Comparison of ENCODE assay signal across 17 cellular contexts in the genomic region with DNA sequence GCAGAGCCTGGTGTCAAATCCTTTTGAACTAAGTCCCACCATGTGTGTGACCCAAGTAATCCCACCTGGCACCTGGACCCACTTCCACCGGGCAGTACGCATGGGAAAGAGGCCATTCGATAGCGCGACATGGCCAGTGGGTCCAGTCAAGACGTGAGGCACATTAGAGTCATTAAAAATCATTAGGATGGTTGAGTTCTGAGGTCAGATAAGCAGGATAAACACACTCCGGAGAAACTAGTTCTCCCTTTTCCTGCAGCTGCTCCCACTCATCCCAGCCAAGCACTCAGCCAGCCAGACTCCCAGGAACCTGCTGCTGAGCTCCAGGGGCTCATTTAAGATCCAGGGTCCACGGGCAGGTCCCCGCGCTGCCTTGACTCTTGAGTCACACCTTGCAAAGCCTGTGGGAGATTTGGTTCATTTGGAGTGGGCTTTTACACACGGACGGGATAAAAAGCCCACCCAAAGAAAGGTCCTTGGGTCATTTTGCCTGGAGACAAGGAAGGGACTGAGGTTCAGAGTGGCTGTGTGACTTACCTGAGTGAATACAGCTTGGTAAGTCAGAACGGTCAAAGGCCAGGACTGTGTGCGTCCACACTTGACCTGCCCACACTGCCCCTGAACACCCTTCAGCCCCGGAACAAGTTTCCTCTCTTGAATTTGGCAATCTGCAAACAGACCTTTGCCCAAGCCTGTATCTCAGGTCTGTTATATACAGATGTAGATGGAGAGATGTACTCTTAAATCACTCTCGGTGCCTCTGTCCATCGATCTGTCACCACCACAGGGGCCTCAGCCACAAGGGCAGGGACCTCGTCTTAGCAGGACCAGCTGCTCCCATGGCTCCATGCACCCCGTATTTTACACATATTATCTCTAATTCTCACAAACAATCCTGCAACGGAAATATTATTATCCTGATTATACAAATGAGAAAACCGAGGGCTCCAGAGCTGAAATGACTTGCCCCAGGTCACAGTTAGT.
DNase-seq lines count a peak whose midpoint lies in the region; ATAC-seq and TF ChIP-seq lines count a peak whose summit lies in the region.
"Had no signal": no experiment of that assay in that cellular context is flagged by ENCODE, and none has a peak within 500 bp of the region (broad histone marks: within the 10 kb centered on the region; RNA-seq: fewer than 3 reads in every experiment).

No MANE protein-coding gene starts in this region.

- H3K36me3 ChIP-seq in H7 (replicated peaks; ENCODE audit: control insufficient read depth, insufficient read depth, low read length) = no peaks in the 10 kb centered on the region
- no peaks in the 10 kb centered on the region for H3K36me3 ChIP-seq in esophagus (ENCODE audit: control insufficient read depth in 2 of 2, insufficient read depth in 2 of 2, low read length in 1 of 2)
- no peaks in the 10 kb centered on the region for H3K36me3 ChIP-seq in PC-3 (ENCODE audit: low read depth, low read length)

- no TSS peak for BruUV-seq in PC-3 (replicated peaks; lab: Mats Ljungman, UMichigan)

- no peaks in the 10 kb centered on the region for H3K79me2 ChIP-seq in PC-3 (ENCODE audit: low read length)

- H3K27me3 ChIP-seq in H7 (ENCODE audit: control insufficient read depth, insufficient read depth, low read length) (no peaks in the 10 kb centered on the region), esophagus (ENCODE audit: control insufficient read depth in 1 of 2, insufficient read depth in 2 of 2, low read length in 2 of 2) (no peaks in the 10 kb centered on the region), PC-3 (ENCODE audit: low read length) (peaks cover 54% of the 10 kb centered on the region)

- no peaks in the 10 kb centered on the region for H3K9me2 ChIP-seq in PC-3 (replicated peaks; ENCODE audit: low read length)

- intact Hi-C loops in PC-3 (cut with micrococcal nuclease) = no loop called here

- ATAC-seq in PC-3 = no peak
- ATAC-seq: GM12878, K562 had no signal

- H3K9me3 ChIP-seq in esophagus (ENCODE audit: control insufficient read depth in 2 of 2, insufficient read depth in 1 of 2, low read depth in 1 of 2, low read length in 1 of 2) = no peaks in the 10 kb centered on the region
- no peaks in the 10 kb centered on the region for H3K9me3 ChIP-seq in PC-3 (ENCODE audit: low read length)

- no peaks in the 10 kb centered on the region for H4K20me1 ChIP-seq in PC-3 (ENCODE audit: low read length)

- POLR2A ChIA-PET in PC-3 (lab: Charles Lee; ENCODE audit: unreplicated experiment) = no interaction called here

- CTCF ChIA-PET in PC-3 (lab: Charles Lee) = no interaction called here

- H3K4me2 ChIP-seq in PC-3 (ENCODE audit: low read length) = no peak overlapping the region
- H3K4me2 ChIP-seq: PC-9 had no signal

- H3K4me3 ChIP-seq in H7 (ENCODE audit: insufficient read depth, low read depth, low read length) (no peak overlapping the region), esophagus (ENCODE audit: low read depth in 1 of 2, low read length in 2 of 2) (no peak overlapping the region), PC-3 (ENCODE audit: low read length) (no peak overlapping the region)
- H3K4me3 ChIP-seq: GM12878, K562, PC-9 had no signal

- no peak overlapping the region for H3K9ac ChIP-seq in PC-3 (ENCODE audit: low read length)

- WGBS in esophagus, 2 donors = 63 to 74% methylated on average over 21 of the region's 21 CpGs

- H2AFZ ChIP-seq in PC-3 (ENCODE audit: low read length) = no peak overlapping the region
- H2AFZ ChIP-seq: PC-9 had no signal

- peak; percentile 27 for DNase-seq in NCI-H510A treated with DMSO at 0.1 percent for 48 hours (lab: John Stamatoyannopoulos, UW)
- DNase-seq in NCI-H510A (lab: John Stamatoyannopoulos, UW) = no peak
- DNase-seq in H7 = peak; percentile 15
- peak; percentile 14 for DNase-seq in stimulated activated CD8-positive, alpha-beta memory T cell treated with anti-CD3 and anti-CD28 coated beads, Interleukin-4, amount 100 ng/mL, for 48 hours
- DNase-seq in H4 (ENCODE audit: low spot score) = no peak
- no peak for DNase-seq in PC-3
- DNase-seq in COLO668 (lab: John Stamatoyannopoulos, UW; ENCODE audit: unreplicated experiment) = no peak
- DNase-seq: COR-L47, DMS53, NCI-H1048, NCI-H1694, NCI-H2107, NCI-H345, PC-9 had no signal

- H3K27ac ChIP-seq in esophagus (ENCODE audit: low read depth in 2 of 2, low read length in 1 of 2) (peak overlapping the region; percentile 76 to 95), PC-3 (ENCODE audit: low read length) (no peak overlapping the region)
- H3K27ac ChIP-seq: PC-9 had no signal

- no peaks in the 10 kb centered on the region for H3F3A ChIP-seq in PC-3 (ENCODE audit: low read length, unreplicated experiment)

- H3K4me1 ChIP-seq in esophagus (ENCODE audit: control insufficient read depth in 2 of 2, insufficient read depth in 2 of 2, low read length in 1 of 2) (peaks cover 2 to 17% of the 10 kb centered on the region in 2 donors), PC-3 (ENCODE audit: insufficient read depth, low read length) (no peaks in the 10 kb centered on the region)

- no peak for TF ChIP-seq CTCF in PC-3 (conservative IDR thresholded peaks at IDR 0.05; ENCODE audit: low read depth, low read length)

Comparison
In these comparisons a context has a peak if more than half of its experiments do, and no peak if none do; other contexts are left out.
1. DNase-seq: peak in NCI-H510A treated with DMSO at 0.1 percent for 48 hours (single experiment), H7 (single experiment) and stimulated activated CD8-positive, alpha-beta memory T cell treated with anti-CD3 and anti-CD28 coated beads, Interleukin-4, amount 100 ng/mL, for 48 hours (single experiment); none in NCI-H510A (single experiment), H4 (single experiment), PC-3 (single experiment) and COLO668 (single experiment).